ENCODE assay signal across 19 cellular contexts in genomic region chr6:144840619-144841018, GRCh38.
"Had no signal": no experiment of that assay in that cellular context is flagged by ENCODE, and none has a peak within 500 bp of the region (broad histone marks: within the 10 kb centered on the region; RNA-seq: fewer than 3 reads in every experiment).

No MANE protein-coding gene starts in this region.

- H3K27ac ChIP-seq: foreskin keratinocyte, right atrium auricular region, transverse colon, vagina had no signal

- H3K4me3 Mint-ChIP-seq: activated naive CD8-positive, alpha-beta T cell; central memory CD8-positive, alpha-beta T cell; natural killer cell had no signal

- H3K4me1 Mint-ChIP-seq: central memory CD8-positive, alpha-beta T cell had no signal

- H3K27me3 ChIP-seq: foreskin keratinocyte, right atrium auricular region, transverse colon, vagina had no signal

- H3K9me3 ChIP-seq: right atrium auricular region, transverse colon, vagina had no signal

- H3K4me3 ChIP-seq: right atrium auricular region, transverse colon, vagina had no signal

- H3K9me3 Mint-ChIP-seq: brain; central memory CD8-positive, alpha-beta T cell; natural killer cell had no signal

- H3K27me3 Mint-ChIP-seq: activated naive CD8-positive, alpha-beta T cell; brain; central memory CD8-positive, alpha-beta T cell had no signal

- H3K4me1 ChIP-seq: foreskin keratinocyte, right atrium auricular region, transverse colon, vagina had no signal

- ATAC-seq: activated CD4-positive, CD25-positive, alpha-beta regulatory T cell treated with anti-CD3 and anti-CD28 coated beads, Interleukin-2, amount 50 U/mL, for 24 hours; foreskin keratinocyte; natural killer cell; stimulated activated naive CD8-positive, alpha-beta T cell treated with anti-CD3 and anti-CD28 coated beads, Interleukin-15, Interleukin-2, amounts not matched to agents 100 U/mL and 50 U/mL, for 24 hours had no signal

- DNase-seq: activated CD4-positive, alpha-beta T cell treated with anti-CD3 and anti-CD28 coated beads, Interleukin-2, amount 50 U/mL, for 1 hour; activated CD8-positive, alpha-beta memory T cell treated with anti-CD3 and anti-CD28 coated beads for 24 hours; activated gamma-delta T cell treated with Interleukin-2 at 50 U/mL for 16 hours; amniotic stem cell; effector CD8-positive, alpha-beta T cell; foreskin keratinocyte; head of caudate nucleus; kidney glomerular epithelial cell; mesendoderm; natural killer cell; nucleus accumbens; stimulated activated naive CD8-positive, alpha-beta T cell treated with anti-CD3 and anti-CD28 coated beads, Interleukin-15, Interleukin-2, amounts not matched to agents 100 U/mL and 50 U/mL, for 24 hours; transverse colon had no signal
